ENCODE assay signal across 8 cellular contexts in genomic region chr15:89416339-89417183, GRCh38.
DNase-seq lines count a peak whose midpoint lies in the region; ATAC-seq and TF ChIP-seq lines count a peak whose summit lies in the region.

No MANE protein-coding gene starts in this region.

- no peak overlapping the region for H3K4me3 ChIP-seq in coronary artery
- no peak overlapping the region for H3K4me3 ChIP-seq in mesenchymal stem cell (ENCODE audit: insufficient read depth in 1 of 2, low read depth in 1 of 2, low read length in 2 of 2)

- peak; percentile 90 for DNase-seq in AG08396 (ENCODE audit: low spot score)
- peak; percentile 21 for DNase-seq in NCI-H510A (lab: John Stamatoyannopoulos, UW)
- DNase-seq in activated CD4-positive, alpha-beta T cell treated with anti-CD3 and anti-CD28 coated beads for 36 hours, result peak; percentile 93
- DNase-seq in coronary artery (ENCODE audit: low spot score), result no peak
- DNase-seq in mesenchymal stem cell, result peak; percentile 53
- peak; percentile 63 for DNase-seq in stimulated activated CD8-positive, alpha-beta memory T cell treated with anti-CD3 and anti-CD28 coated beads, Interleukin-7, amount 100 ng/mL, for 24 hours (ENCODE audit: low read depth)

- no peak overlapping the region for H3K4ac ChIP-seq in mesenchymal stem cell (ENCODE audit: low read depth in 1 of 2, low read length in 2 of 2)

- no peaks in the 10 kb centered on the region for H3K79me1 ChIP-seq in mesenchymal stem cell (replicated peaks; ENCODE audit: low read length, poor library complexity, severe bottlenecking)

- H3K4me1 ChIP-seq in mesenchymal stem cell (ENCODE audit: control insufficient read depth, insufficient read depth, low read depth, low read length), result peaks cover 1% of the 10 kb centered on the region

- intact Hi-C loops in activated CD4-positive, alpha-beta T cell treated with anti-CD3 and anti-CD28 coated beads for 36 hours (cut with DNase I, micrococcal nuclease), result loop anchor here (1.0 to 2.0 kb wide), 5 partner anchors 14 to 81 kb away; no protein-coding TSS in a partner anchor

- peaks cover 75% of the 10 kb centered on the region for H3K27me3 Mint-ChIP-seq in activated CD4-positive, alpha-beta T cell treated with anti-CD3 and anti-CD28 coated beads for 36 hours

- peak; percentile 48 for TF ChIP-seq CTCF in coronary artery (IDR thresholded peaks at IDR 0.05)

- no peak overlapping the region for H3K27ac Mint-ChIP-seq in activated CD4-positive, alpha-beta T cell treated with anti-CD3 and anti-CD28 coated beads for 36 hours

- no peak overlapping the region for H3K9ac ChIP-seq in mesenchymal stem cell (ENCODE audit: low read length)

- no peaks in the 10 kb centered on the region for H3K36me3 Mint-ChIP-seq in activated CD4-positive, alpha-beta T cell treated with anti-CD3 and anti-CD28 coated beads for 36 hours (ENCODE audit: low read depth)

- no peak overlapping the region for H2BK15ac ChIP-seq in mesenchymal stem cell (ENCODE audit: low read depth, poor library complexity, severe bottlenecking)

- H3K36me3 ChIP-seq in mesenchymal stem cell (ENCODE audit: control insufficient read depth in 1 of 2, insufficient read depth in 2 of 2, low read depth in 1 of 2, low read length in 2 of 2), result no peaks in the 10 kb centered on the region

- H3K27me3 ChIP-seq in mesenchymal stem cell (ENCODE audit: control insufficient read depth in 1 of 2, insufficient read depth in 1 of 2, low read length in 2 of 2), result peaks cover 96 to 98% of the 10 kb centered on the region in 2 experiments

- POLR2A ChIA-PET in activated CD4-positive, alpha-beta T cell treated with anti-CD3 and anti-CD28 coated beads for 36 hours (lab: Charles Lee), result no interaction called here

- H3K9me3 ChIP-seq in mesenchymal stem cell (ENCODE audit: control insufficient read depth, low read length), result peaks cover 3% of the 10 kb centered on the region

- no peak overlapping the region for H3K4me2 ChIP-seq in mesenchymal stem cell (ENCODE audit: low read length, poor library complexity, severe bottlenecking)

- H3K4me1 Mint-ChIP-seq in activated CD4-positive, alpha-beta T cell treated with anti-CD3 and anti-CD28 coated beads for 36 hours, result peaks cover 7% of the 10 kb centered on the region

- no peak overlapping the region for H3K27ac ChIP-seq in coronary artery
- H3K27ac ChIP-seq in mesenchymal stem cell (ENCODE audit: low read length, poor library complexity, severe bottlenecking), result no peak overlapping the region

- ATAC-seq in GM18519 (IDR thresholded peaks at IDR 0.05; ENCODE audit: low FRiP score, unreplicated experiment) (peak; percentile 79), HG03060 (IDR thresholded peaks at IDR 0.05; ENCODE audit: low read depth, unreplicated experiment) (peak; percentile 81)
- ATAC-seq in activated CD4-positive, alpha-beta T cell treated with anti-CD3 and anti-CD28 coated beads for 36 hours, result peak; percentile 92

- H3K9me3 Mint-ChIP-seq in activated CD4-positive, alpha-beta T cell treated with anti-CD3 and anti-CD28 coated beads for 36 hours (ENCODE audit: low read depth), result no peaks in the 10 kb centered on the region

- CTCF ChIA-PET in activated CD4-positive, alpha-beta T cell treated with anti-CD3 and anti-CD28 coated beads for 36 hours (lab: Charles Lee), result interaction anchor here (0.6 to 7.7 kb wide), 16 partner anchors 9 to 324 kb away, joined by 3 to 108 read pairs (median 4); no protein-coding TSS in a partner anchor

- no peak overlapping the region for H2BK12ac ChIP-seq in mesenchymal stem cell (ENCODE audit: low read length in 2 of 2)

- no peak overlapping the region for H2BK120ac ChIP-seq in mesenchymal stem cell (ENCODE audit: low read depth, low read length)

- H2AFZ ChIP-seq in mesenchymal stem cell (ENCODE audit: low read depth, low read length), result no peak overlapping the region

- H3K4me3 Mint-ChIP-seq in activated CD4-positive, alpha-beta T cell treated with anti-CD3 and anti-CD28 coated beads for 36 hours, result no peak overlapping the region

- no peak overlapping the region for H2BK5ac ChIP-seq in mesenchymal stem cell (ENCODE audit: low read depth, low read length, poor library complexity, severe bottlenecking)

- no peak overlapping the region for H3K18ac ChIP-seq in mesenchymal stem cell (ENCODE audit: low read depth in 1 of 2, low read length in 2 of 2)

- no peak overlapping the region for H3K14ac ChIP-seq in mesenchymal stem cell (ENCODE audit: low read length in 2 of 2)

- no peak overlapping the region for H4K8ac ChIP-seq in mesenchymal stem cell (ENCODE audit: low read length)

- no peak overlapping the region for H4K91ac ChIP-seq in mesenchymal stem cell (ENCODE audit: low read length)

- no peak overlapping the region for H3K23ac ChIP-seq in mesenchymal stem cell (ENCODE audit: low read length in 2 of 2)

- 30% methylated on average over 47 of the region's 47 CpGs for WGBS in mesenchymal stem cell

- H2AK5ac ChIP-seq in mesenchymal stem cell (ENCODE audit: low read length, severe bottlenecking), result no peak overlapping the region
